In genomic region chr10:114499630-114500190, GRCh38 we compare ENCODE assay signal across 8 cellular contexts.
DNase-seq lines count a peak whose midpoint lies in the region; ATAC-seq and TF ChIP-seq lines count a peak whose summit lies in the region.

No MANE protein-coding gene starts in this region.

- intact Hi-C loops in psoas muscle (cut with DNase I): no loop called here

- H3K27me3 ChIP-seq in foreskin keratinocyte (no peaks in the 10 kb centered on the region), psoas muscle (ENCODE audit: insufficient read depth in 3 of 3, low read length in 2 of 3) (no peaks in the 10 kb centered on the region)

- DNase-seq in activated CD4-positive, alpha-beta T cell treated with anti-CD3 and anti-CD28 coated beads for 48 hours: peak; percentile 89
- peak; percentile 99 to 100 for DNase-seq in foreskin keratinocyte
- no peak for DNase-seq in NCI-H1048 (lab: John Stamatoyannopoulos, UW)
- DNase-seq in psoas muscle: no peak

- no peaks in the 10 kb centered on the region for H3K9me3 ChIP-seq in psoas muscle

- WGBS in psoas muscle, 3 donors: 83 to 91% (median 85%) methylated on average over 8 of the region's 8 CpGs

- ATAC-seq in GM18498 (IDR thresholded peaks at IDR 0.05; ENCODE audit: unreplicated experiment): peak; percentile 7
- ATAC-seq in HG03064 (IDR thresholded peaks at IDR 0.05; ENCODE audit: low read depth, unreplicated experiment): peak; percentile 10
- peak; percentile 94 for ATAC-seq in foreskin keratinocyte
- no peak for ATAC-seq in HG02571 (IDR thresholded peaks at IDR 0.05; ENCODE audit: unreplicated experiment)
- no peak for ATAC-seq in psoas muscle

- no peaks in the 10 kb centered on the region for H3K36me3 ChIP-seq in psoas muscle (ENCODE audit: insufficient read depth in 1 of 2, low read depth in 1 of 2)

- H3K4me3 Mint-ChIP-seq in stimulated activated naive CD8-positive, alpha-beta T cell treated with anti-CD3 and anti-CD28 coated beads, Interleukin-15, Interleukin-2, amounts not matched to agents 100 ng/mL and 50 ng/mL, for 24 hours: peak overlapping the region; percentile 76

- H3K9me3 Mint-ChIP-seq in stimulated activated naive CD8-positive, alpha-beta T cell treated with anti-CD3 and anti-CD28 coated beads, Interleukin-15, Interleukin-2, amounts not matched to agents 100 ng/mL and 50 ng/mL, for 24 hours: peaks cover 5% of the 10 kb centered on the region

- peaks cover 9% of the 10 kb centered on the region for H3K4me1 ChIP-seq in foreskin keratinocyte
- H3K4me1 ChIP-seq in psoas muscle: no peaks in the 10 kb centered on the region

- H3K36me3 Mint-ChIP-seq in stimulated activated naive CD8-positive, alpha-beta T cell treated with anti-CD3 and anti-CD28 coated beads, Interleukin-15, Interleukin-2, amounts not matched to agents 100 ng/mL and 50 ng/mL, for 24 hours (ENCODE audit: low read depth): peaks cover 14% of the 10 kb centered on the region

- peak overlapping the region; percentile 57 for H3K27ac ChIP-seq in foreskin keratinocyte
- no peak overlapping the region for H3K27ac ChIP-seq in psoas muscle

- no peaks in the 10 kb centered on the region for H3K27me3 Mint-ChIP-seq in stimulated activated naive CD8-positive, alpha-beta T cell treated with anti-CD3 and anti-CD28 coated beads, Interleukin-15, Interleukin-2, amounts not matched to agents 100 ng/mL and 50 ng/mL, for 24 hours

- TF ChIP-seq CTCF in foreskin keratinocyte (conservative IDR thresholded peaks at IDR 0.05) (no peak), psoas muscle (IDR thresholded peaks at IDR 0.05) (no peak)

- H3K4me3 ChIP-seq in psoas muscle: no peak overlapping the region

- peaks cover 95% of the 10 kb centered on the region for H3K4me1 Mint-ChIP-seq in stimulated activated naive CD8-positive, alpha-beta T cell treated with anti-CD3 and anti-CD28 coated beads, Interleukin-15, Interleukin-2, amounts not matched to agents 100 ng/mL and 50 ng/mL, for 24 hours (ENCODE audit: low read depth)

- H3K27ac Mint-ChIP-seq in stimulated activated naive CD8-positive, alpha-beta T cell treated with anti-CD3 and anti-CD28 coated beads, Interleukin-15, Interleukin-2, amounts not matched to agents 100 ng/mL and 50 ng/mL, for 24 hours: peak overlapping the region; percentile 92

Comparison
In these comparisons a context has a peak if more than half of its experiments do, and no peak if none do; other contexts are left out.
1. ATAC-seq: peak in GM18498 (single experiment), HG03064 (single experiment) and foreskin keratinocyte (single experiment); none in HG02571 (single experiment) and psoas muscle (0 of 4).
2. DNase-seq: peak in activated CD4-positive, alpha-beta T cell treated with anti-CD3 and anti-CD28 coated beads for 48 hours (single experiment) and foreskin keratinocyte (2 of 2); none in NCI-H1048 (single experiment) and psoas muscle (0 of 2).